1 cellular context compared by ENCODE assay signal in genomic region chr9:33331411-33331891, GRCh38.
TF ChIP-seq lines count a peak whose summit lies in the region.

No MANE protein-coding gene starts in this region.

TF ChIP-seq in K562, 482 proteins besides CTCF, POLR2A, EP300 and RAD21 (continues in another document):
- TF ChIP-seq TRIM25 (IDR thresholded peaks at IDR 0.05; ENCODE audit: borderline replicate concordance) (no peak), RBFOX2 (IDR thresholded peaks at IDR 0.05; ENCODE audit: low read depth, low read length) (no peak), ASH1L (IDR thresholded peaks at IDR 0.05; ENCODE audit: borderline replicate concordance, low read depth, partially characterized antibody) (no peak), IRF2 (CRISPR knock-in tag; IDR thresholded peaks at IDR 0.05) (no peak), HINFP (tag; conservative IDR thresholded peaks at IDR 0.05; ENCODE audit: low read depth) (no peak), SMARCA4 (IDR thresholded peaks at IDR 0.05) (peak; percentile 85), EZH2 (IDR thresholded peaks at IDR 0.05; ENCODE audit: borderline replicate concordance, low read depth, low read length) (no peak), ARID2 (IDR thresholded peaks at IDR 0.05) (no peak), HEY1 (CRISPR knock-in tag; IDR thresholded peaks at IDR 0.05; ENCODE audit: borderline replicate concordance) (no peak), HBP1 (CRISPR knock-in tag; IDR thresholded peaks at IDR 0.05) (no peak), ZBTB17 (CRISPR knock-in tag; IDR thresholded peaks at IDR 0.05) (no peak), HDAC3 (IDR thresholded peaks at IDR 0.05; ENCODE audit: borderline replicate concordance, partially characterized antibody) (peak; percentile 38), SRF (CRISPR knock-in tag; IDR thresholded peaks at IDR 0.05) (no peak), ILF3 (IDR thresholded peaks at IDR 0.05; ENCODE audit: borderline replicate concordance) (no peak), U2AF1 (optimal IDR thresholded peaks at IDR 0.05; ENCODE audit: low read depth, low read length) (no peak), SMC3 (conservative IDR thresholded peaks at IDR 0.05; ENCODE audit: insufficient read depth, low read depth, low read length) (no peak), HNRNPL (IDR thresholded peaks at IDR 0.05; ENCODE audit: low read depth, low read length) (no peak), MIER1 (IDR thresholded peaks at IDR 0.05; ENCODE audit: low read depth) (no peak), NRF1 (conservative IDR thresholded peaks at IDR 0.05 in 1 of 2, IDR thresholded peaks at IDR 0.05 in 1 of 2) (no peak), ZNF384 (IDR thresholded peaks at IDR 0.05; ENCODE audit: low read depth, low read length) (peak; percentile 65; the same call in 1 of the 2 replicates), ZNF639 (CRISPR knock-in tag; conservative IDR thresholded peaks at IDR 0.05 in 1 of 2, IDR thresholded peaks at IDR 0.05 in 1 of 2) (no peak), TEAD1 (CRISPR knock-in tag; IDR thresholded peaks at IDR 0.05) (no peak), POLR2AphosphoS2 (IDR thresholded peaks at IDR 0.05; ENCODE audit: low read length) (no peak), LEF1 (IDR thresholded peaks at IDR 0.05) (peak; percentile 53; the same call in 1 of the 2 replicates), HNRNPUL1 (IDR thresholded peaks at IDR 0.05; ENCODE audit: low read length) (no peak), ZNF12 (CRISPR knock-in tag; IDR thresholded peaks at IDR 0.05) (no peak), TAF1 (IDR thresholded peaks at IDR 0.05; ENCODE audit: control insufficient read depth, extremely low read depth, insufficient read depth, low read length, severe bottlenecking) (no peak), NFE2 (IDR thresholded peaks at IDR 0.05; ENCODE audit: low read depth) (no peak), ZNF436 (CRISPR knock-in tag; IDR thresholded peaks at IDR 0.05) (no peak), NFIC (IDR thresholded peaks at IDR 0.05) (peak; percentile 73), ZNF445 (CRISPR knock-in tag; IDR thresholded peaks at IDR 0.05; ENCODE audit: low read depth) (no peak), ZNF79 (CRISPR knock-in tag; IDR thresholded peaks at IDR 0.05; ENCODE audit: low read depth) (no peak), KHSRP (IDR thresholded peaks at IDR 0.05) (0 out of 2 replicates have a peak, but pooled peaks have one; percentile 38), ZNF589 (CRISPR knock-in tag; IDR thresholded peaks at IDR 0.05; ENCODE audit: low read depth) (no peak), E2F8 (IDR thresholded peaks at IDR 0.05; ENCODE audit: low read depth, partially characterized antibody) (no peak), CBFA2T2 (conservative IDR thresholded peaks at IDR 0.05) (peak; percentile 92), PATZ1 (CRISPR knock-in tag; IDR thresholded peaks at IDR 0.05; ENCODE audit: borderline replicate concordance) (no peak), ZNF224 (CRISPR knock-in tag; IDR thresholded peaks at IDR 0.05) (no peak), MTA2 (IDR thresholded peaks at IDR 0.05; ENCODE audit: low read depth) (peak; percentile 83), CTCFL (IDR thresholded peaks at IDR 0.05; ENCODE audit: borderline replicate concordance, insufficient read depth, low read depth, low read length, poor library complexity, severe bottlenecking) (no peak), ZNF584 (CRISPR knock-in tag; IDR thresholded peaks at IDR 0.05; ENCODE audit: low read depth) (no peak), ARID1B (IDR thresholded peaks at IDR 0.05) (peak; percentile 93)
